1 cellular context compared by ENCODE assay signal in genomic region chr19:6707658-6708018, GRCh38.
TF ChIP-seq lines count a peak whose summit lies in the region.

No MANE protein-coding gene starts in this region.

TF ChIP-seq in HepG2, 621 proteins besides CTCF, POLR2A, EP300 and RAD21 (continues in another document):
- TF ChIP-seq CEBPZ (IDR thresholded peaks at IDR 0.05; ENCODE audit: low read length) (no peak), ZNF784 (CRISPR knock-in tag; IDR thresholded peaks at IDR 0.05; ENCODE audit: borderline replicate concordance) (no peak), POLR2G (IDR thresholded peaks at IDR 0.05; ENCODE audit: low read depth, low read length) (peak; percentile 51; the same call in 1 of the 2 replicates), ZC3H4 (CRISPR knock-in tag; IDR thresholded peaks at IDR 0.05; ENCODE audit: borderline replicate concordance) (no peak), PAWR (CRISPR knock-in tag; IDR thresholded peaks at IDR 0.05; ENCODE audit: borderline replicate concordance) (no peak), AGO2 (optimal IDR thresholded peaks at IDR 0.05; ENCODE audit: low read depth, low read length) (peak; percentile 91), GLMP (CRISPR knock-in tag; IDR thresholded peaks at IDR 0.05; ENCODE audit: borderline replicate concordance) (no peak), ZNF337 (CRISPR knock-in tag; IDR thresholded peaks at IDR 0.05; ENCODE audit: borderline replicate concordance, low read depth) (no peak), ZNF253 (CRISPR knock-in tag; IDR thresholded peaks at IDR 0.05; ENCODE audit: borderline replicate concordance) (no peak), RFX5 (IDR thresholded peaks at IDR 0.05; ENCODE audit: low read depth, low read length) (no peak), RBFOX2 (IDR thresholded peaks at IDR 0.05; ENCODE audit: low read depth, low read length) (peak; percentile 81), ZBTB39 (CRISPR knock-in tag; IDR thresholded peaks at IDR 0.05) (no peak), ZSCAN30 (CRISPR knock-in tag; IDR thresholded peaks at IDR 0.05) (no peak), SAP130 (CRISPR knock-in tag; IDR thresholded peaks at IDR 0.05; ENCODE audit: low read depth) (no peak), DMTF1 (CRISPR knock-in tag; IDR thresholded peaks at IDR 0.05) (no peak), PAF1 (CRISPR knock-in tag; IDR thresholded peaks at IDR 0.05) (0 out of 2 replicates have a peak, but pooled peaks have one; percentile 20), MTF2 (CRISPR knock-in tag; IDR thresholded peaks at IDR 0.05; ENCODE audit: borderline replicate concordance) (no peak), TAF15 (IDR thresholded peaks at IDR 0.05; ENCODE audit: low read depth, low read length, poor library complexity, severe bottlenecking) (peak; percentile 79), THAP8 (CRISPR knock-in tag; IDR thresholded peaks at IDR 0.05; ENCODE audit: borderline replicate concordance) (no peak), ZNF260 (CRISPR knock-in tag; IDR thresholded peaks at IDR 0.05; ENCODE audit: borderline replicate concordance, low read depth) (no peak), HOXD1 (CRISPR knock-in tag; IDR thresholded peaks at IDR 0.05) (no peak), HNRNPL (IDR thresholded peaks at IDR 0.05; ENCODE audit: low read depth, low read length) (0 out of 2 replicates have a peak, but pooled peaks have one; percentile 21), ZNF12 (CRISPR knock-in tag; IDR thresholded peaks at IDR 0.05) (no peak), PRDM4 (CRISPR knock-in tag; IDR thresholded peaks at IDR 0.05; ENCODE audit: borderline replicate concordance) (no peak), NR2F1 (CRISPR knock-in tag; IDR thresholded peaks at IDR 0.05) (0 out of 4 replicates have a peak, but pooled peaks of 1 of the 2 experiments have one; percentile 13), HOMEZ (CRISPR knock-in tag; IDR thresholded peaks at IDR 0.05; ENCODE audit: low read depth) (no peak), ZBTB40 (IDR thresholded peaks at IDR 0.05) (no peak), ZBTB40 (CRISPR knock-in tag; IDR thresholded peaks at IDR 0.05) (no peak), ZNF672 (CRISPR knock-in tag; IDR thresholded peaks at IDR 0.05) (no peak)
